Comparison of ENCODE assay signal across 8 cellular contexts in genomic region chr20:62063981-62064787, GRCh38. TPM values are rescaled to one million over a fixed set of nuclear protein-coding genes. Genes with fewer than 3 reads are reported as not detected.
A peak's percentile ranks its signal among the peaks of the same experiment; 100 is the strongest.
DNase-seq lines count a peak whose midpoint lies in the region; ATAC-seq and TF ChIP-seq lines count a peak whose summit lies in the region.

No MANE protein-coding gene starts in this region.

- no peak overlapping the region for H4K5ac ChIP-seq in H9 (ENCODE audit: insufficient read length, low read depth, low read length)

- no peak overlapping the region for H3K4ac ChIP-seq in H9 (ENCODE audit: low read depth, low read length)

- peaks cover 40% of the 10 kb centered on the region for H3K79me2 ChIP-seq in H9 (ENCODE audit: insufficient read depth, low read length)

- H3K56ac ChIP-seq in H9 (ENCODE audit: insufficient read length, low read depth, low read length) = no peak overlapping the region

- H3K36me3 Mint-ChIP-seq in H9 (ENCODE audit: insufficient read depth in 1 of 3, low read depth in 3 of 3) = peaks cover 7 to 26% (median 17%) of the 10 kb centered on the region in 3 experiments
- H3K36me3 Mint-ChIP-seq in activated T-cell treated with anti-CD3 and anti-CD28 coated beads, Interleukin-2, amount 50 U/mL, for 4 hours (ENCODE audit: insufficient read depth) = peaks cover 5% of the 10 kb centered on the region

- H3K14ac ChIP-seq in H9 (ENCODE audit: insufficient read depth, low read length) = no peak overlapping the region; the same call in 1 of the 2 replicates

- no peak overlapping the region for H2AFZ ChIP-seq in H9 (ENCODE audit: low read length)

- H3K23ac ChIP-seq in H9 (ENCODE audit: insufficient read length, low read depth, low read length) = no peak overlapping the region

- WGBS in H9 (ENCODE audit: extremely low coverage, insufficient read length, low lambda C conversion rate) = no CpG with 5 or more reads among the region's 62 CpGs
- WGBS in right cardiac atrium = 17% methylated on average over 62 of the region's 62 CpGs

- no peak overlapping the region for H2BK12ac ChIP-seq in H9 (ENCODE audit: insufficient read length, low read depth, low read length)

- ATAC-seq in activated T-cell treated with anti-CD3 and anti-CD28 coated beads, Interleukin-2, amount 50 U/mL, for 4 hours = no peak
- ATAC-seq in right cardiac atrium (peak; percentile 25 to 52), HG03097 (IDR thresholded peaks at IDR 0.05; ENCODE audit: low FRiP score, unreplicated experiment) (no peak)

- peaks cover 34 to 41% of the 10 kb centered on the region in 2 experiments for H3K4me1 Mint-ChIP-seq in H9
- H3K4me1 Mint-ChIP-seq in activated T-cell treated with anti-CD3 and anti-CD28 coated beads, Interleukin-2, amount 50 U/mL, for 4 hours (ENCODE audit: low read depth) = peaks cover 65% of the 10 kb centered on the region

- no peak overlapping the region for H2BK120ac ChIP-seq in H9 (ENCODE audit: low read depth, low read length, poor library complexity, severe bottlenecking)

- no peaks in the 10 kb centered on the region for H3K27me3 ChIP-seq in H9 (ENCODE audit: insufficient read depth, low read length)
- H3K27me3 ChIP-seq in right cardiac atrium (ENCODE audit: control insufficient read depth, insufficient read depth) = no peaks in the 10 kb centered on the region

- intact Hi-C loops in right cardiac atrium (cut with DNase I) = loop anchor here in 2 of 4 donors (5.0 to 10.0 kb wide), 2 partner anchors 61 to 68 kb away; partner anchors contain the start of gene LSM14B (in 1 of the 2)

- peaks cover 2% of the 10 kb centered on the region for H3K27me3 Mint-ChIP-seq in H9 (ENCODE audit: low read depth)
- no peaks in the 10 kb centered on the region for H3K27me3 Mint-ChIP-seq in activated T-cell treated with anti-CD3 and anti-CD28 coated beads, Interleukin-2, amount 50 U/mL, for 4 hours (ENCODE audit: low read depth)

- H3K4me2 ChIP-seq in H9 (ENCODE audit: insufficient read depth, insufficient read length, low read length) = peak overlapping the region; percentile 31

- no peaks in the 10 kb centered on the region; a peak in 2 of 5 replicates for H3K9me3 Mint-ChIP-seq in H9
- H3K9me3 Mint-ChIP-seq in activated T-cell treated with anti-CD3 and anti-CD28 coated beads, Interleukin-2, amount 50 U/mL, for 4 hours = no peaks in the 10 kb centered on the region

- H3K9ac ChIP-seq in H9 (ENCODE audit: extremely low read depth, insufficient read length, low read length) = no peak overlapping the region

- peak overlapping the region; percentile 73 to 80 for H3K4me3 Mint-ChIP-seq in H9
- peak overlapping the region; percentile 82 for H3K4me3 Mint-ChIP-seq in activated T-cell treated with anti-CD3 and anti-CD28 coated beads, Interleukin-2, amount 50 U/mL, for 4 hours

- peaks cover 5% of the 10 kb centered on the region for H4K20me1 ChIP-seq in H9 (ENCODE audit: control insufficient read depth, insufficient read depth, insufficient read length)

- H3K4me1 ChIP-seq in H9 (ENCODE audit: insufficient read depth, low read length) (no peaks in the 10 kb centered on the region; the same call in 1 of the 2 replicates), right cardiac atrium (ENCODE audit: control insufficient read depth, insufficient read depth, low read length) (peaks cover 6% of the 10 kb centered on the region)

- peaks cover 10% of the 10 kb centered on the region for H3K79me1 ChIP-seq in H9 (ENCODE audit: insufficient read depth, low read depth, low read length, poor library complexity, severe bottlenecking)

- H4K8ac ChIP-seq in H9 (replicated peaks; ENCODE audit: insufficient read length, low read depth, low read length) = no peak overlapping the region

- TF ChIP-seq CTCF in H9 (conservative IDR thresholded peaks at IDR 0.05) = no peak

- no peak overlapping the region for H3K27ac Mint-ChIP-seq in H9

- H3K18ac ChIP-seq in H9 (ENCODE audit: insufficient read length, low read depth, low read length) = no peak overlapping the region

- H2BK20ac ChIP-seq in H9 (ENCODE audit: low read depth, low read length, poor library complexity, severe bottlenecking) = no peak overlapping the region

- H2AK5ac ChIP-seq in H9 (ENCODE audit: insufficient read length, low read length) = no peak overlapping the region

- H2BK15ac ChIP-seq in H9 (ENCODE audit: low read depth, low read length) = no peak overlapping the region

- DNase-seq in H9 (peak; percentile 56), right cardiac atrium (peak; percentile 45 to 76 (median 76)), skeletal muscle cell (ENCODE audit: low read depth) (no peak), SIG-M5 (lab: John Stamatoyannopoulos, UW) (no peak), DMS79 treated with DMSO at 0.1 percent for 48 hours (lab: John Stamatoyannopoulos, UW) (no peak)
- DNase-seq in activated T-cell treated with anti-CD3 and anti-CD28 coated beads, Interleukin-2, amount 50 U/mL, for 4 hours = no peak
- DNase-seq in central memory CD4-positive, alpha-beta T cell = no peak

- peaks cover 9% of the 10 kb centered on the region for H3K23me2 ChIP-seq in H9 (ENCODE audit: insufficient read length, low read depth, low read length, poor library complexity, severe bottlenecking)

- no peak overlapping the region for H2BK5ac ChIP-seq in H9 (ENCODE audit: insufficient read length, low read length)

- H3K9me3 ChIP-seq in H9 (ENCODE audit: control insufficient read depth, low read depth, low read length) (no peaks in the 10 kb centered on the region), right cardiac atrium (ENCODE audit: control insufficient read depth, low read length) (no peaks in the 10 kb centered on the region)

- H3K27ac ChIP-seq in H9 (ENCODE audit: insufficient read length, low read depth, low read length) (no peak overlapping the region), right cardiac atrium (ENCODE audit: low read length) (no peak overlapping the region)

- peak overlapping the region; percentile 82 for H3K4me3 ChIP-seq in right cardiac atrium (ENCODE audit: low read length)
- H3K4me3 ChIP-seq in skeletal muscle cell (ENCODE audit: low read depth, low read length) = peak overlapping the region; percentile 34

- no peak overlapping the region for H4K91ac ChIP-seq in H9 (ENCODE audit: insufficient read length, low read depth, low read length)

- H3T11ph ChIP-seq in H9 (ENCODE audit: low read length) = no peak overlapping the region

RNA-seq across cellular contexts. Expression of gene TAF4, which starts 1.5 kb away (rescaled TPM):
- total RNA-seq in H9 (2021) (30.8 and 40.9 TPM in 2 replicates), right cardiac atrium (10 to 100 TPM in 1 of 4 donors, 1 to 10 TPM in 3; 7.0 to 13.6 (median 8.6) TPM)
- 10 to 100 TPM; 26.4 to 31.1 (median 27.0) TPM for total RNA-seq in activated T-cell treated with anti-CD3 and anti-CD28 coated beads, Interleukin-2, amount 50 U/mL, for 4 hours
- 3.8 TPM for polyA plus RNA-seq in right cardiac atrium

RNA-seq across cellular contexts. Expression of gene LSM14B, which starts 58.1 kb away (rescaled TPM):
- total RNA-seq in H9 (2021) = 77.9 and 82.4 TPM in 2 replicates
- 10 to 100 TPM; 35.2 to 41.3 (median 40.9) TPM for total RNA-seq in activated T-cell treated with anti-CD3 and anti-CD28 coated beads, Interleukin-2, amount 50 U/mL, for 4 hours
- 10 to 100 TPM; 32.9 to 45.7 (median 40.9) TPM for total RNA-seq in right cardiac atrium
- polyA plus RNA-seq in right cardiac atrium = 27.6 TPM

Comparison
In these comparisons a context has a peak if more than half of its experiments do, and no peak if none do; other contexts are left out.
1. DNase-seq: peak in H9 (single experiment) and right cardiac atrium (3 of 3); none in activated T-cell treated with anti-CD3 and anti-CD28 coated beads, Interleukin-2, amount 50 U/mL, for 4 hours (single experiment), skeletal muscle cell (single experiment), central memory CD4-positive, alpha-beta T cell (single experiment), SIG-M5 (single experiment) and DMS79 treated with DMSO at 0.1 percent for 48 hours (single experiment).
2. ATAC-seq: peak in right cardiac atrium (2 of 2); none in activated T-cell treated with anti-CD3 and anti-CD28 coated beads, Interleukin-2, amount 50 U/mL, for 4 hours (0 of 2) and HG03097 (single experiment).